In genomic region chr6:157220485-157220884, GRCh38 we compare ENCODE assay signal across 9 cellular contexts.
DNase-seq lines count a peak whose midpoint lies in the region; ATAC-seq, FAIRE-seq and TF ChIP-seq lines count a peak whose summit lies in the region.
"Had no signal": no experiment of that assay in that cellular context is flagged by ENCODE, and none has a peak within 500 bp of the region (broad histone marks: within the 10 kb centered on the region; RNA-seq: fewer than 3 reads in every experiment).

No MANE protein-coding gene starts in this region.

- H3K27ac ChIP-seq in GM23248 (no peak overlapping the region), SU-DHL-6 (ENCODE audit: low read depth, low read length) (no peak overlapping the region), H1 (ENCODE audit: low read depth, low read length) (no peak overlapping the region), gastrocnemius medialis (no peak overlapping the region)

- H3K36me3 ChIP-seq in GM23248 (ENCODE audit: low read depth) (no peaks in the 10 kb centered on the region), SU-DHL-6 (ENCODE audit: low read length) (no peaks in the 10 kb centered on the region), H1 (ENCODE audit: control insufficient read depth in 2 of 4, insufficient read depth in 4 of 4, low read length in 3 of 4) (no peaks in the 10 kb centered on the region), gastrocnemius medialis (no peaks in the 10 kb centered on the region)

- H2BK5ac ChIP-seq in H1 (ENCODE audit: low read depth, low read length), result no peak overlapping the region

- no peak overlapping the region for H3K56ac ChIP-seq in H1 (replicated peaks; ENCODE audit: insufficient read length, low read depth, low read length)

- FAIRE-seq in H1 (lab: Jason Lieb, UNC) (no peak), D721Med (lab: Jason Lieb, UNC) (no peak)
- FAIRE-seq: TTC549 had no signal

- no peaks in the 10 kb centered on the region for H4K20me1 ChIP-seq in GM23248 (ENCODE audit: insufficient read depth)
- H4K20me1 ChIP-seq in SU-DHL-6 (ENCODE audit: low read depth, low read length), result no peaks in the 10 kb centered on the region
- peaks cover 0 to 3% of the 10 kb centered on the region in 2 experiments for H4K20me1 ChIP-seq in H1 (replicated peaks in 1 of 2; ENCODE audit: control insufficient read depth in 1 of 2, insufficient read depth in 2 of 2, low read length in 2 of 2)

- H3K4me3 ChIP-seq in GM23248, result peak overlapping the region; percentile 80
- peak overlapping the region; percentile 52 for H3K4me3 ChIP-seq in SU-DHL-6 (ENCODE audit: insufficient read depth, low read length, poor library complexity, severe bottlenecking)
- H3K4me3 ChIP-seq in H1 (ENCODE audit: extremely low read depth in 1 of 4, insufficient read depth in 2 of 4, low read depth in 3 of 4, low read length in 4 of 4), result no peak overlapping the region
- H3K4me3 ChIP-seq in gastrocnemius medialis, result peak overlapping the region in 3 of 4 donors; percentile 37 to 46 (median 42)

- H3K79me2 ChIP-seq in GM23248 (ENCODE audit: insufficient read depth) (no peaks in the 10 kb centered on the region), SU-DHL-6 (ENCODE audit: insufficient read depth, low read length) (no peaks in the 10 kb centered on the region), H1 (ENCODE audit: control insufficient read depth in 1 of 2, insufficient read depth in 2 of 2, low read length in 2 of 2) (no peaks in the 10 kb centered on the region)

- TF ChIP-seq CTCF in SU-DHL-6 (IDR thresholded peaks at IDR 0.05; ENCODE audit: insufficient read depth, low read length, poor library complexity, severe bottlenecking) (no peak), H1 (IDR thresholded peaks at IDR 0.05; ENCODE audit: control extremely low read depth in 1 of 3, insufficient read depth in 1 of 3, low read depth in 1 of 3, low read length in 3 of 3) (no peak), gastrocnemius medialis (IDR thresholded peaks at IDR 0.05 in 4 of 5, conservative IDR thresholded peaks at IDR 0.05 in 1 of 5) (no peak), D721Med (IDR thresholded peaks at IDR 0.05; ENCODE audit: insufficient read depth, missing control alignments) (no peak)

- POLR2A ChIA-PET in H1 (lab: Charles Lee; ENCODE audit: partially characterized antibody), result no interaction called here

- H3K23ac ChIP-seq in H1 (ENCODE audit: insufficient read length), result no peak overlapping the region

- no peak overlapping the region for H2BK120ac ChIP-seq in H1 (replicated peaks; ENCODE audit: low read depth, low read length)

- H2AFZ ChIP-seq in GM23248 (peak overlapping the region; percentile 94), SU-DHL-6 (ENCODE audit: low read depth, low read length, severe bottlenecking) (peak overlapping the region; percentile 94), H1 (ENCODE audit: low read length) (no peak overlapping the region)

- H2AK5ac ChIP-seq in H1 (ENCODE audit: low read depth, low read length), result no peak overlapping the region

- H4K91ac ChIP-seq in H1 (replicated peaks; ENCODE audit: insufficient read length, low read length), result peak overlapping the region; percentile 41

- 95 to 100% methylated on average over 1 of the region's 1 CpG for WGBS in GM23248 (ENCODE audit: low coverage in 1 of 2, low lambda C conversion rate in 2 of 2, missing lambda C conversion rate in 2 of 2), 2 experiments
- WGBS in H1 (ENCODE audit: extremely low coverage in 1 of 2, insufficient coverage in 1 of 2, insufficient read length in 1 of 2, insufficient replicate concordance in 2 of 2, low coverage in 1 of 2, low lambda C conversion rate in 2 of 2, missing lambda C conversion rate in 1 of 2), 2 experiments, result 89% methylated on average over 1 of the region's 1 CpG; no CpG with 5 or more reads in 1 of the 2 experiments

- ATAC-seq in gastrocnemius medialis (no peak), GM18867 (IDR thresholded peaks at IDR 0.05; ENCODE audit: unreplicated experiment) (no peak)

- peaks cover 3% of the 10 kb centered on the region; the same call in 1 of the 2 replicates for H3K23me2 ChIP-seq in H1 (ENCODE audit: low read depth, low read length)

- H3K79me1 ChIP-seq in H1 (ENCODE audit: low read depth, low read length), result no peaks in the 10 kb centered on the region

- no peak for TF ChIP-seq RAD21 in H1 (IDR thresholded peaks at IDR 0.05 in 1 of 2, conservative IDR thresholded peaks at IDR 0.05 in 1 of 2; ENCODE audit: low read depth in 2 of 2, low read length in 2 of 2)

- no peak overlapping the region for H3K14ac ChIP-seq in H1 (ENCODE audit: insufficient read length)

- H3K4me2 ChIP-seq in GM23248 (ENCODE audit: unreplicated experiment) (peak overlapping the region; percentile 90), SU-DHL-6 (ENCODE audit: low read depth, low read length, poor library complexity, severe bottlenecking) (peak overlapping the region; percentile 81), H1 (ENCODE audit: insufficient read depth in 1 of 2, low read depth in 2 of 2, low read length in 2 of 2) (no peak overlapping the region)

- no peak overlapping the region for H3K4ac ChIP-seq in H1 (replicated peaks; ENCODE audit: insufficient read length, low read depth, low read length)

- H3K9ac ChIP-seq in GM23248 (peak overlapping the region; percentile 81), SU-DHL-6 (ENCODE audit: low read length) (peak overlapping the region; percentile 59), H1 (replicated peaks in 1 of 4; ENCODE audit: extremely low read depth in 1 of 4, low read depth in 3 of 4, low read length in 3 of 4) (no peak overlapping the region)

- H3K9me2 ChIP-seq in GM23248 (ENCODE audit: insufficient read depth) (no peaks in the 10 kb centered on the region), SU-DHL-6 (replicated peaks; ENCODE audit: insufficient read depth, low read length) (no peaks in the 10 kb centered on the region)

- in situ Hi-C loops in GM23248 (cut with MboI) (no loop called here), gastrocnemius medialis (cut with MboI; ENCODE audit: low sequenced_read_pairs in 4 of 4) (loop anchor here in 1 of 4 donors (10.0 kb wide), 1 partner anchor 54 kb away; no protein-coding TSS in a partner anchor)

- intact Hi-C loops in gastrocnemius medialis (cut with DNase I; ENCODE audit: low total_unique reads), result loop anchor here (2.0 kb wide), 1 partner anchor 54 kb away; no protein-coding TSS in a partner anchor

- H3F3A ChIP-seq in GM23248 (ENCODE audit: insufficient read depth), result peaks cover 10% of the 10 kb centered on the region
- no peaks in the 10 kb centered on the region for H3F3A ChIP-seq in SU-DHL-6 (ENCODE audit: insufficient read depth)

- no peak overlapping the region for H4K8ac ChIP-seq in H1 (ENCODE audit: extremely low read depth, insufficient read depth, low read length)

- TF ChIP-seq EP300 in H1 (IDR thresholded peaks at IDR 0.05; ENCODE audit: borderline replicate concordance in 1 of 2, low read depth in 2 of 2, low read length in 2 of 2), result no peak

- H2BK20ac ChIP-seq in H1 (ENCODE audit: low read length), result no peak overlapping the region

- H3K4me1 ChIP-seq in GM23248 (ENCODE audit: insufficient read depth) (peaks cover 18% of the 10 kb centered on the region), H1 (replicated peaks in 1 of 4; ENCODE audit: control insufficient read depth in 3 of 4, insufficient read depth in 4 of 4, low read length in 3 of 4) (peaks cover 0 to 8% (median 0%) of the 10 kb centered on the region in 4 experiments; a peak in 1 of 7 replicates), gastrocnemius medialis (peaks cover 10 to 14% of the 10 kb centered on the region in 2 donors)

- H3K9me3 ChIP-seq in GM23248 (ENCODE audit: low read depth) (no peaks in the 10 kb centered on the region), SU-DHL-6 (ENCODE audit: insufficient read depth, low read length) (no peaks in the 10 kb centered on the region), H1 (ENCODE audit: insufficient read depth in 2 of 2, low read depth in 1 of 2, low read length in 1 of 2) (no peaks in the 10 kb centered on the region), gastrocnemius medialis (no peaks in the 10 kb centered on the region)

- DNase-seq in GM23248 (no peak), H1 (ENCODE audit: low read depth in 1 of 2, low spot score in 2 of 2) (no peak), gastrocnemius medialis (no peak), dermis blood vessel endothelial cell (no peak), D721Med (ENCODE audit: insufficient read length, low spot score) (no peak)
- DNase-seq in activated CD4-positive, CD25-positive, alpha-beta regulatory T cell treated with anti-CD3 and anti-CD28 coated beads, Interleukin-2, amount 50 U/mL, for 72 hours, result no peak

- no peak overlapping the region for H2BK15ac ChIP-seq in H1 (ENCODE audit: low read length)

- CTCF ChIA-PET in H1 (lab: Charles Lee; ENCODE audit: partially characterized antibody), result interaction anchor here (1.0 to 2.6 kb wide), 4 partner anchors 8 to 55 kb away, joined by 3 to 13 read pairs (median 6); no protein-coding TSS in a partner anchor

- TF ChIP-seq POLR2A in H1 (IDR thresholded peaks at IDR 0.05; ENCODE audit: control extremely low read depth in 1 of 2, low read depth in 2 of 2, low read length in 2 of 2), result no peak
- no peak for TF ChIP-seq POLR2A in gastrocnemius medialis (IDR thresholded peaks at IDR 0.05)

- H4K5ac ChIP-seq in H1 (ENCODE audit: insufficient read length, low read depth, low read length), result no peak overlapping the region

- H2BK12ac ChIP-seq in H1 (ENCODE audit: low read depth, low read length), result no peak overlapping the region

- H3K18ac ChIP-seq in H1 (ENCODE audit: extremely low read depth, low read length), result no peak overlapping the region

- H3K27me3 ChIP-seq in GM23248 (replicated peaks; ENCODE audit: insufficient read depth) (no peaks in the 10 kb centered on the region), SU-DHL-6 (ENCODE audit: low read length) (no peaks in the 10 kb centered on the region), H1 (replicated peaks in 1 of 4; ENCODE audit: control insufficient read depth in 3 of 4, extremely low read depth in 1 of 4, insufficient read depth in 3 of 4, low read length in 3 of 4) (peaks cover 0 to 2% (median 0%) of the 10 kb centered on the region in 4 experiments; a peak in 1 of 7 replicates), gastrocnemius medialis (no peaks in the 10 kb centered on the region)

TF ChIP-seq in H1, 55 proteins besides CTCF, POLR2A, EP300 and RAD21 (continues in another document):
- TF ChIP-seq FOSL1 (IDR thresholded peaks at IDR 0.05; ENCODE audit: insufficient read depth, low read depth, low read length) (no peak), PHF8 (conservative IDR thresholded peaks at IDR 0.05; ENCODE audit: low read depth, low read length) (no peak), EZH2 (IDR thresholded peaks at IDR 0.05; ENCODE audit: low read depth, low read length, severe bottlenecking) (no peak), ATF3 (IDR thresholded peaks at IDR 0.05; ENCODE audit: insufficient read depth, low read depth, low read length) (no peak), SIRT6 (IDR thresholded peaks at IDR 0.05; ENCODE audit: low read length) (no peak), SP1 (IDR thresholded peaks at IDR 0.05; ENCODE audit: low read depth, low read length) (no peak), EGR1 (IDR thresholded peaks at IDR 0.05; ENCODE audit: borderline replicate concordance, low read depth, low read length) (no peak)

Comparison
In these comparisons a context has a peak if more than half of its experiments do, and no peak if none do; other contexts are left out.
1. H3K4me2 ChIP-seq: peak in GM23248 (single experiment) and SU-DHL-6 (single experiment); none in H1 (0 of 2).
2. H3K4me3 ChIP-seq: peak in GM23248 (single experiment), SU-DHL-6 (single experiment) and gastrocnemius medialis (3 of 4); none in H1 (0 of 4).
3. H3K9ac ChIP-seq: peak in GM23248 (single experiment) and SU-DHL-6 (single experiment); none in H1 (0 of 4).